Comparison of ENCODE assay signal across 17 cellular contexts in genomic region chr12:29226621-29227020, GRCh38.
"Had no signal": no experiment of that assay in that cellular context is flagged by ENCODE, and none has a peak within 500 bp of the region (broad histone marks: within the 10 kb centered on the region; RNA-seq: fewer than 3 reads in every experiment).

No MANE protein-coding gene starts in this region.

- H3K27me3 ChIP-seq: ascending aorta, breast epithelium, ovary, stomach, testis had no signal

- H3K36me3 ChIP-seq: ascending aorta, breast epithelium, ovary, stomach had no signal

- H3K9me3 ChIP-seq: ascending aorta, breast epithelium, ovary, stomach, testis had no signal

- H3K4me1 Mint-ChIP-seq: immature natural killer cell, nephron progenitor cell had no signal

- H3K9me3 Mint-ChIP-seq: immature natural killer cell had no signal

- DNase-seq: activated naive CD4-positive, alpha-beta T cell; activated T-cell treated with anti-CD3 and anti-CD28 coated beads for 4 hours; erythroblast; head of caudate nucleus; immature natural killer cell; nephron progenitor cell; ovary; stimulated activated CD4-positive, alpha-beta T cell treated with anti-CD3 and anti-CD28 coated beads, Interleukin-12 subunit alpha, Interleukin-12 subunit beta, amount 100 ng/mL, for 4 hours; stimulated activated CD4-positive, alpha-beta T cell treated with anti-CD3 and anti-CD28 coated beads, Interleukin-2, amount 100 ng/mL, for 24 hours; stomach; T-helper 1 cell; T1000; testis had no signal

- H3K4me3 ChIP-seq: ascending aorta, breast epithelium, ovary, stomach, testis had no signal

- FAIRE-seq: frontal cortex had no signal

- ATAC-seq: activated CD4-positive, CD25-positive, alpha-beta regulatory T cell treated with anti-CD3 and anti-CD28 coated beads, Interleukin-2, amount 50 U/mL, for 24 hours had no signal

- H3K4me1 ChIP-seq: ascending aorta, breast epithelium, stomach, testis had no signal

- H3K36me3 Mint-ChIP-seq: immature natural killer cell had no signal

- H3K27ac ChIP-seq: ascending aorta, breast epithelium, ovary, stomach, testis had no signal

- H3K27ac Mint-ChIP-seq: immature natural killer cell, nephron progenitor cell had no signal

- H3K4me3 Mint-ChIP-seq: immature natural killer cell, nephron progenitor cell had no signal
